ENCODE assay signal across 1 cellular context in genomic region chr16:9154576-9155410, GRCh38.
TF ChIP-seq lines count a peak whose summit lies in the region.

No MANE protein-coding gene starts in this region.

TF ChIP-seq in GM23338, 12 proteins besides CTCF, POLR2A, EP300 and RAD21 (continued from another document):
- TF ChIP-seq ZNF462 (CRISPR knock-in tag; IDR thresholded peaks at IDR 0.05) = no peak
- TF ChIP-seq REST (IDR thresholded peaks at IDR 0.05; ENCODE audit: unreplicated experiment) = no peak
- no peak for TF ChIP-seq STAT1 (IDR thresholded peaks at IDR 0.05; ENCODE audit: unreplicated experiment)
- TF ChIP-seq ETS1 (IDR thresholded peaks at IDR 0.05) = no peak
- no peak for TF ChIP-seq CREB1 (CRISPR knock-in tag; IDR thresholded peaks at IDR 0.05; ENCODE audit: low read depth)
